In genomic region chr6:44386364-44386928, GRCh38 we compare ENCODE assay signal across 8 cellular contexts. TPM values are rescaled to one million over a fixed set of nuclear protein-coding genes. Genes with fewer than 3 reads are reported as not detected.
DNase-seq lines count a peak whose midpoint lies in the region; ATAC-seq and TF ChIP-seq lines count a peak whose summit lies in the region.

No MANE protein-coding gene starts in this region.

- peak overlapping the region; percentile 74 for H3K4me3 ChIP-seq in H7 (ENCODE audit: insufficient read depth, low read depth, low read length)
- H3K4me3 ChIP-seq in SJCRH30 = peak overlapping the region; percentile 96
- H3K4me3 ChIP-seq in fibroblast of mammary gland (ENCODE audit: control insufficient read depth, low read depth, low read length) = peak overlapping the region; percentile 94
- no peak overlapping the region for H3K4me3 ChIP-seq in parathyroid adenoma (ENCODE audit: low read depth, low read length)

- H2AFZ ChIP-seq in parathyroid adenoma = peak overlapping the region; percentile 84

- H3K9me3 ChIP-seq in SJCRH30 (replicated peaks) = no peaks in the 10 kb centered on the region
- H3K9me3 ChIP-seq in parathyroid adenoma (ENCODE audit: control insufficient read depth, low read length) = no peaks in the 10 kb centered on the region

- ATAC-seq in GM21423 (IDR thresholded peaks at IDR 0.05; ENCODE audit: unreplicated experiment) (no peak), GM19452 (IDR thresholded peaks at IDR 0.05; ENCODE audit: unreplicated experiment) (no peak)

- H3K4me2 ChIP-seq in parathyroid adenoma (ENCODE audit: low read length) = no peak overlapping the region

- H3K27ac ChIP-seq in SJCRH30 = peak overlapping the region; percentile 99; the same call in 1 of the 2 replicates
- no peak overlapping the region for H3K27ac ChIP-seq in parathyroid adenoma

- H3K4me1 ChIP-seq in SJCRH30 (peaks cover 8% of the 10 kb centered on the region; the same call in 1 of the 2 replicates), parathyroid adenoma (peaks cover 11% of the 10 kb centered on the region)

- H3K27me3 ChIP-seq in H7 (ENCODE audit: control insufficient read depth, insufficient read depth, low read length) (no peaks in the 10 kb centered on the region), SJCRH30 (no peaks in the 10 kb centered on the region), parathyroid adenoma (ENCODE audit: control insufficient read depth, insufficient read depth, low read length) (no peaks in the 10 kb centered on the region)

- no peak for DNase-seq in H7
- DNase-seq in SJCRH30 = no peak
- DNase-seq in fibroblast of mammary gland (ENCODE audit: low read depth) = no peak
- no peak for DNase-seq in activated CD4-positive, CD25-positive, alpha-beta regulatory T cell treated with anti-CD3 and anti-CD28 coated beads, Interleukin-2, amount 50 U/mL, for 72 hours
- DNase-seq in NCI-H526 (lab: John Stamatoyannopoulos, UW) = no peak

- no peak overlapping the region for H3K9ac ChIP-seq in parathyroid adenoma

- H3K79me2 ChIP-seq in parathyroid adenoma = peaks cover 23% of the 10 kb centered on the region

- TF ChIP-seq CTCF in fibroblast of mammary gland (conservative IDR thresholded peaks at IDR 0.05; ENCODE audit: control insufficient read depth, insufficient read depth, low read depth, low read length) (no peak), parathyroid adenoma (IDR thresholded peaks at IDR 0.05) (no peak)

- H3K36me3 ChIP-seq in H7 (replicated peaks; ENCODE audit: control insufficient read depth, insufficient read depth, low read length) (no peaks in the 10 kb centered on the region), SJCRH30 (peaks cover 11% of the 10 kb centered on the region), parathyroid adenoma (ENCODE audit: control insufficient read depth, insufficient read depth, low read length) (no peaks in the 10 kb centered on the region)

RNA-seq across cellular contexts. Expression of gene CDC5L, which starts 1.1 kb away (rescaled TPM):
- 22.1 and 28.6 TPM in 2 replicates for total RNA-seq in H7 (2014; rRNA removed; shearing (Covaris generic))
- 42.3 and 45.2 TPM in 2 replicates for total RNA-seq in SJCRH30 (2014; rRNA removed; shearing (Covaris generic))

RNA-seq across cellular contexts. Expression of gene SPATS1, which starts 44.0 kb away (rescaled TPM):
- not detected in 2 replicates for total RNA-seq in H7 (2014; rRNA removed; shearing (Covaris generic))
- total RNA-seq in SJCRH30 (2014; rRNA removed; shearing (Covaris generic)) = not detected in 2 replicates
